Comparison of ENCODE assay signal across 18 cellular contexts in the genomic region with DNA sequence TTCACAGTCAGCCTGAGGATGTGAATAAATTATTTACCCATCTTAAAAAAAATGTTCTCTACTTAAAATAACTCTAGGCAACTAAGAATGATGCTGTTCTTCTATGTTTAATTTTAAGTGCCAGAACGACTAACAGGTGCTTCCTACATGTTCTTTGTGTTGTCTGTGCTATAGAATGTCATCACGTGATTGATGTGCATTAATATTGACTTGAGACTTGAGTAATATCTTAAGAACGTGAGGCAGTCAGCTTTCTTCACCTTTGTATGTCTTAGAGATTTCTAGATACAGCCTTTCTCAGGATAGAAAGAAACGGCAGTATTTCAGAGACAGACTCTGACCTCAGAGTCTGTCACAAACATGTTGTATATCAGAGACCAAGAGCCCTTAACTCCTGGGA.
"Had no signal": no experiment of that assay in that cellular context is flagged by ENCODE, and none has a peak within 500 bp of the region (broad histone marks: within the 10 kb centered on the region; RNA-seq: fewer than 3 reads in every experiment).

No MANE protein-coding gene starts in this region.

- H3K4me3 ChIP-seq: left lung, ovary, thyroid gland had no signal

- H3K9me3 Mint-ChIP-seq: dendritic cell treated with granulocyte-macrophage colony-stimulating factor and Interleukin-4, amounts not matched to agents 40 ng/mL and 50 ng/mL, for 4 days; stimulated activated memory B cell treated with anti-CD40 and anti-IgM and Interleukin-4, amounts not matched to agents 10 μg/mL and 1 μg/mL and 100 μg/mL, for 72 hours had no signal

- H3K4me1 ChIP-seq: foreskin keratinocyte, left lung, thyroid gland had no signal

- H3K27me3 Mint-ChIP-seq: activated naive CD8-positive, alpha-beta T cell treated with anti-CD3 and anti-CD28 coated beads, Interleukin-2, amount 50 U/mL, for 24 hours; dendritic cell treated with granulocyte-macrophage colony-stimulating factor and Interleukin-4, amounts not matched to agents 40 ng/mL and 50 ng/mL, for 4 days; effector memory CD8-positive, alpha-beta T cell; stimulated activated memory B cell treated with anti-CD40 and anti-IgM and Interleukin-4, amounts not matched to agents 10 μg/mL and 1 μg/mL and 100 μg/mL, for 72 hours had no signal

- H3K27me3 ChIP-seq: foreskin keratinocyte, left lung, ovary, thyroid gland had no signal

- H3K9me3 ChIP-seq: left lung, ovary, thyroid gland had no signal

- H3K27ac Mint-ChIP-seq: activated naive CD4-positive, alpha-beta T cell treated with anti-CD3 and anti-CD28 coated beads for 36 hours; activated naive CD8-positive, alpha-beta T cell treated with anti-CD3 and anti-CD28 coated beads, Interleukin-2, amount 50 U/mL, for 24 hours; dendritic cell treated with granulocyte-macrophage colony-stimulating factor and Interleukin-4, amounts not matched to agents 40 ng/mL and 50 ng/mL, for 4 days; effector memory CD8-positive, alpha-beta T cell; stimulated activated memory B cell treated with anti-CD40 and anti-IgM and Interleukin-4, amounts not matched to agents 10 μg/mL and 1 μg/mL and 100 μg/mL, for 72 hours had no signal

- ATAC-seq: activated naive CD8-positive, alpha-beta T cell treated with anti-CD3 and anti-CD28 coated beads, Interleukin-2, amount 50 U/mL, for 24 hours; effector memory CD8-positive, alpha-beta T cell; foreskin keratinocyte; left lung; stimulated activated memory B cell treated with anti-CD40 and anti-IgM and Interleukin-4, amounts not matched to agents 10 μg/mL and 1 μg/mL and 100 μg/mL, for 72 hours had no signal

- H3K36me3 Mint-ChIP-seq: stimulated activated memory B cell treated with anti-CD40 and anti-IgM and Interleukin-4, amounts not matched to agents 10 μg/mL and 1 μg/mL and 100 μg/mL, for 72 hours had no signal

- H3K4me1 Mint-ChIP-seq: activated naive CD8-positive, alpha-beta T cell treated with anti-CD3 and anti-CD28 coated beads, Interleukin-2, amount 50 U/mL, for 24 hours; stimulated activated memory B cell treated with anti-CD40 and anti-IgM and Interleukin-4, amounts not matched to agents 10 μg/mL and 1 μg/mL and 100 μg/mL, for 72 hours had no signal

- DNase-seq: activated CD4-positive, alpha-beta T cell treated with anti-CD3 and anti-CD28 coated beads, Interleukin-2, amount 50 U/mL, for 4 hours; activated CD4-positive, CD25-positive, alpha-beta regulatory T cell treated with anti-CD3 and anti-CD28 coated beads, Interleukin-2, amount 50 U/mL, for 72 hours; activated naive CD4-positive, alpha-beta T cell treated with anti-CD3 and anti-CD28 coated beads for 36 hours; activated naive CD8-positive, alpha-beta T cell treated with anti-CD3 and anti-CD28 coated beads, Interleukin-2, amount 50 U/mL, for 24 hours; activated T-cell treated with anti-CD3 and anti-CD28 coated beads for 4 hours; aorta; cerebellar nuclear complex; effector memory CD8-positive, alpha-beta T cell; glutamatergic neuron; hypothalamus; kidney; left lung; mammary epithelial cell; ovary; thyroid gland had no signal

- H3K27ac ChIP-seq: foreskin keratinocyte, left lung, ovary, thyroid gland had no signal

- H3K4me3 Mint-ChIP-seq: activated naive CD4-positive, alpha-beta T cell treated with anti-CD3 and anti-CD28 coated beads for 36 hours; activated naive CD8-positive, alpha-beta T cell treated with anti-CD3 and anti-CD28 coated beads, Interleukin-2, amount 50 U/mL, for 24 hours; dendritic cell treated with granulocyte-macrophage colony-stimulating factor and Interleukin-4, amounts not matched to agents 40 ng/mL and 50 ng/mL, for 4 days; effector memory CD8-positive, alpha-beta T cell; stimulated activated memory B cell treated with anti-CD40 and anti-IgM and Interleukin-4, amounts not matched to agents 10 μg/mL and 1 μg/mL and 100 μg/mL, for 72 hours had no signal
